Comparison of ENCODE assay signal across 17 cellular contexts in genomic region chr1:1664941-1665814, GRCh38. TPM values are rescaled to one million over a fixed set of nuclear protein-coding genes. Genes with fewer than 3 reads are reported as not detected.
DNase-seq lines count a peak whose midpoint lies in the region; ATAC-seq, FAIRE-seq and TF ChIP-seq lines count a peak whose summit lies in the region.
"Had no signal": no experiment of that assay in that cellular context is flagged by ENCODE, and none has a peak within 500 bp of the region (broad histone marks: within the 10 kb centered on the region; RNA-seq: fewer than 3 reads in every experiment).

No MANE protein-coding gene starts in this region.

- no peak overlapping the region for H3K27ac ChIP-seq in kidney (ENCODE audit: low read depth in 2 of 2, low read length in 2 of 2)
- H3K27ac ChIP-seq: neutrophil had no signal

- intact Hi-C loops in kidney (cut with DNase I) (no loop called here), sciatic nerve (cut with DNase I) (no loop called here)

- DNase-seq in activated effector memory CD4-positive, alpha-beta T cell treated with anti-CD3 and anti-CD28 coated beads, Interleukin-2, amount 50 U/mL, for 16 hours = peak; percentile 62
- no peak for DNase-seq in activated effector memory CD4-positive, alpha-beta T cell treated with Interleukin-2 at 50 U/mL for 16 hours
- DNase-seq in kidney (peak; percentile 73), sciatic nerve (ENCODE audit: low spot score) (peak; percentile 54), GM10266 (ENCODE audit: extremely low spot score) (no peak), iPS-NIHi11 (ENCODE audit: low spot score) (no peak)
- DNase-seq: activated naive CD8-positive, alpha-beta T cell treated with anti-CD3 and anti-CD28 coated beads, Interleukin-2, amount 10 ng/mL, durations not matched to agents 7 days and 5 days; GOT3; left cardiac atrium; NCI-H1436 treated with DMSO at 0.1 percent for 48 hours; NCI-H2171; substantia nigra; SW 1271 had no signal

- TF ChIP-seq CTCF in kidney (IDR thresholded peaks at IDR 0.05; ENCODE audit: borderline replicate concordance, extremely low read depth, insufficient read depth) = no peak
- TF ChIP-seq CTCF in GM10266 (IDR thresholded peaks at IDR 0.05; ENCODE audit: control insufficient read depth, insufficient read depth, low read depth, missing control alignments) = no peak

- no peak overlapping the region for H3K4me3 ChIP-seq in kidney (ENCODE audit: low read length in 2 of 2)

- H3K4me1 ChIP-seq in kidney (ENCODE audit: control insufficient read depth in 1 of 2, insufficient read depth in 1 of 2, low read depth in 1 of 2, low read length in 2 of 2) = no peaks in the 10 kb centered on the region
- H3K4me1 ChIP-seq: BE2C had no signal

- H3K36me3 ChIP-seq in kidney (ENCODE audit: control insufficient read depth in 1 of 2, insufficient read depth in 2 of 2, low read length in 2 of 2) = peaks cover 6 to 14% of the 10 kb centered on the region in 2 donors

- no peak overlapping the region for H3K9ac ChIP-seq in kidney (ENCODE audit: low read length in 2 of 2)

- no peaks in the 10 kb centered on the region for H3K9me3 ChIP-seq in kidney (ENCODE audit: control insufficient read depth in 1 of 2, low read length in 2 of 2)
- H3K9me3 ChIP-seq: BE2C, neutrophil had no signal

- no peak for FAIRE-seq in kidney (lab: Jason Lieb, UNC)
- FAIRE-seq: colon had no signal

- no peak for ATAC-seq in sciatic nerve
- ATAC-seq: left cardiac atrium had no signal

RNA-seq across cellular contexts. Expression of gene CDK11B, which starts 6.4 kb away (rescaled TPM):
- total RNA-seq in kidney (24.0 TPM), sciatic nerve (27.9 TPM)
- 13.9 TPM for polyA plus RNA-seq in kidney (ENCODE audit: insufficient read depth, low read depth, low replicate concordance)

RNA-seq across cellular contexts. Expression of gene SLC35E2B, which starts 27.4 kb away (rescaled TPM):
- total RNA-seq in kidney (50.2 TPM), sciatic nerve (45.6 TPM)
- polyA plus RNA-seq in kidney (ENCODE audit: insufficient read depth, low read depth, low replicate concordance) = 11.3 TPM

RNA-seq across cellular contexts. Expression of gene MMP23B, which starts 33.2 kb away (rescaled TPM):
- total RNA-seq in kidney (7.1 TPM), sciatic nerve (5.4 TPM)
- polyA plus RNA-seq in kidney (ENCODE audit: insufficient read depth, low read depth, low replicate concordance) = 4.0 TPM
- total RNA-seq: A172 had no signal

RNA-seq across cellular contexts. Expression of gene MIB2, which starts 49.9 kb away (rescaled TPM):
- 61.6 TPM for total RNA-seq in kidney
- 35.6 TPM for polyA plus RNA-seq in kidney (ENCODE audit: insufficient read depth, low read depth, low replicate concordance)
- total RNA-seq in sciatic nerve = 68.4 TPM

RNA-seq across cellular contexts. Expression of gene CDK11A, which starts 59.0 kb away (rescaled TPM):
- total RNA-seq in kidney = 37.3 TPM
- 21.5 TPM for polyA plus RNA-seq in kidney (ENCODE audit: insufficient read depth, low read depth, low replicate concordance)
- total RNA-seq in sciatic nerve = 51.5 TPM

Comparison
In these comparisons a context has a peak if more than half of its experiments do, and no peak if none do; other contexts are left out.
1. DNase-seq: peak in activated effector memory CD4-positive, alpha-beta T cell treated with anti-CD3 and anti-CD28 coated beads, Interleukin-2, amount 50 U/mL, for 16 hours (single experiment), kidney (single experiment) and sciatic nerve (single experiment); none in activated effector memory CD4-positive, alpha-beta T cell treated with Interleukin-2 at 50 U/mL for 16 hours (single experiment), GM10266 (single experiment) and iPS-NIHi11 (single experiment).